In genomic region chr7:2110586-2111396, GRCh38 we compare ENCODE assay signal across 11 cellular contexts.
DNase-seq lines count a peak whose midpoint lies in the region; ATAC-seq and TF ChIP-seq lines count a peak whose summit lies in the region.
"Had no signal": no experiment of that assay in that cellular context is flagged by ENCODE, and none has a peak within 500 bp of the region (broad histone marks: within the 10 kb centered on the region; RNA-seq: fewer than 3 reads in every experiment).

No MANE protein-coding gene starts in this region.

- ATAC-seq in CD8-positive, alpha-beta T cell = peak; percentile 13
- no peak for ATAC-seq in GM21360 (IDR thresholded peaks at IDR 0.05; ENCODE audit: unreplicated experiment)
- ATAC-seq in GM18868 (IDR thresholded peaks at IDR 0.05; ENCODE audit: unreplicated experiment) = no peak

- no peaks in the 10 kb centered on the region for H3K36me3 Mint-ChIP-seq in CD8-positive, alpha-beta T cell

- WGBS in esophagus squamous epithelium, 2 donors = 76 to 78% methylated on average over 7 to 32 of the region's 34 CpGs
- WGBS in trophoblast cell (ENCODE audit: extremely low coverage, insufficient coverage, insufficient read length) = no CpG with 5 or more reads among the region's 34 CpGs

- H3K79me1 ChIP-seq in trophoblast cell (ENCODE audit: low read length) = peaks cover 9% of the 10 kb centered on the region

- no peak overlapping the region for H3K27ac ChIP-seq in CD8-positive, alpha-beta T cell (ENCODE audit: low read depth, low read length)
- H3K27ac ChIP-seq in RWPE1 = peak overlapping the region; percentile 64
- H3K27ac ChIP-seq in esophagus squamous epithelium = peak overlapping the region in 3 of 4 donors; percentile 18 to 56 (median 44)
- H3K27ac ChIP-seq in trophoblast cell (ENCODE audit: low read depth, low read length) = no peak overlapping the region
- H3K27ac ChIP-seq: right lobe of liver, thoracic aorta had no signal

- H4K12ac ChIP-seq in trophoblast cell (ENCODE audit: low read depth, low read length) = no peak overlapping the region

- H3K4me1 ChIP-seq in CD8-positive, alpha-beta T cell (ENCODE audit: insufficient read depth, low read length) = peaks cover 27% of the 10 kb centered on the region
- H3K4me1 ChIP-seq in esophagus squamous epithelium = peaks cover 1 to 59% (median 17%) of the 10 kb centered on the region in 3 donors
- H3K4me1 ChIP-seq in trophoblast cell (ENCODE audit: control insufficient read depth in 1 of 2, insufficient read depth in 2 of 2, low read length in 2 of 2) = peaks cover 25 to 29% of the 10 kb centered on the region in 2 experiments
- H3K4me1 ChIP-seq: right lobe of liver had no signal

- no peak overlapping the region for H2BK5ac ChIP-seq in trophoblast cell (ENCODE audit: low read depth, low read length, poor library complexity)

- no peaks in the 10 kb centered on the region for H3K36me3 ChIP-seq in CD8-positive, alpha-beta T cell (ENCODE audit: insufficient read depth, low read length)
- H3K36me3 ChIP-seq in esophagus squamous epithelium = peaks cover 0 to 16% (median 0%) of the 10 kb centered on the region in 3 donors
- peaks cover 0 to 3% of the 10 kb centered on the region in 2 experiments for H3K36me3 ChIP-seq in trophoblast cell (ENCODE audit: control insufficient read depth in 1 of 2, insufficient read depth in 2 of 2, low read length in 2 of 2)
- H3K36me3 ChIP-seq: right lobe of liver, thoracic aorta had no signal

- no peak overlapping the region for H3K23ac ChIP-seq in trophoblast cell (ENCODE audit: low read length)

- H3K9me3 Mint-ChIP-seq in CD8-positive, alpha-beta T cell = no peaks in the 10 kb centered on the region

- H3K4ac ChIP-seq in trophoblast cell (ENCODE audit: low read depth, low read length) = no peak overlapping the region

- no peak overlapping the region for H3K9ac ChIP-seq in trophoblast cell (ENCODE audit: low read length)

- CTCF ChIA-PET in CD8-positive, alpha-beta T cell (lab: Charles Lee) = interaction anchor here (0.9 to 2.0 kb wide), 3 partner anchors 10 to 61 kb away, joined by 3 to 8 read pairs (median 3); no protein-coding TSS in a partner anchor
- CTCF ChIA-PET in RWPE1 (lab: Yijun Ruan, JAX) = no interaction called here

- H2BK12ac ChIP-seq in trophoblast cell (ENCODE audit: low read length) = peak overlapping the region; percentile 55

- POLR2A ChIA-PET in CD8-positive, alpha-beta T cell (lab: Charles Lee) = interaction anchor here (1.0 kb wide), 1 partner anchor 9 kb away, joined by 4 read pairs; no protein-coding TSS in a partner anchor
- POLR2A ChIA-PET in RWPE1 (lab: Yijun Ruan, JAX; ENCODE audit: low non-redundant PET) = no interaction called here

- H4K91ac ChIP-seq in trophoblast cell (ENCODE audit: low read depth, low read length) = peak overlapping the region; percentile 25

- peak overlapping the region; percentile 40 for H3K14ac ChIP-seq in trophoblast cell (ENCODE audit: low read length)

- intact Hi-C loops in CD8-positive, alpha-beta T cell (cut with DNase I, micrococcal nuclease) = no loop called here
- intact Hi-C loops in esophagus squamous epithelium (cut with DNase I) = no loop called here

- no peak for TF ChIP-seq CTCF in CD8-positive, alpha-beta T cell (IDR thresholded peaks at IDR 0.05)
- TF ChIP-seq CTCF in RWPE1 (conservative IDR thresholded peaks at IDR 0.05; ENCODE audit: low read depth) (no peak), esophagus squamous epithelium (IDR thresholded peaks at IDR 0.05) (no peak)

- TF ChIP-seq POLR2A in esophagus squamous epithelium (IDR thresholded peaks at IDR 0.05) = no peak

- peaks cover 2% of the 10 kb centered on the region for H3K79me2 ChIP-seq in trophoblast cell (ENCODE audit: control insufficient read depth, insufficient read depth, low read length, poor library complexity)

- DNase-seq in CD8-positive, alpha-beta T cell = no peak
- DNase-seq in RWPE1 (ENCODE audit: low spot score) = no peak
- DNase-seq in esophagus squamous epithelium (lab: John Stamatoyannopoulos, UW) = no peak
- DNase-seq in trophoblast cell = no peak
- DNase-seq in SKM-1 (lab: John Stamatoyannopoulos, UW; ENCODE audit: unreplicated experiment) = no peak
- DNase-seq in NCI-H510A (lab: John Stamatoyannopoulos, UW) = no peak
- DNase-seq: KG1, right lobe of liver had no signal

- H3K4me1 Mint-ChIP-seq in CD8-positive, alpha-beta T cell (ENCODE audit: low read depth) = peaks cover 41% of the 10 kb centered on the region

- H3K27ac Mint-ChIP-seq in CD8-positive, alpha-beta T cell = peak overlapping the region; percentile 67

- H3K4me2 ChIP-seq in trophoblast cell (ENCODE audit: low read length) = no peak overlapping the region

- H3K4me3 ChIP-seq in CD8-positive, alpha-beta T cell (ENCODE audit: low read depth, low read length) = no peak overlapping the region
- H3K4me3 ChIP-seq in esophagus squamous epithelium (peak overlapping the region in 1 of 4 donors; percentile 8), trophoblast cell (ENCODE audit: low read depth, low read length) (no peak overlapping the region)
- H3K4me3 ChIP-seq: right lobe of liver, thoracic aorta had no signal

- H3K27me3 Mint-ChIP-seq in CD8-positive, alpha-beta T cell (ENCODE audit: low read depth) = no peaks in the 10 kb centered on the region

- H4K8ac ChIP-seq in trophoblast cell (ENCODE audit: low read depth, low read length) = peak overlapping the region; percentile 6

- peak overlapping the region; percentile 80 for H3K4me3 Mint-ChIP-seq in CD8-positive, alpha-beta T cell

- H2AFZ ChIP-seq in trophoblast cell (ENCODE audit: insufficient read depth, low read length, poor library complexity) = peak overlapping the region; percentile 15

- H3K18ac ChIP-seq in trophoblast cell (ENCODE audit: low read length) = peak overlapping the region; percentile 83

- H2AK5ac ChIP-seq in trophoblast cell (ENCODE audit: low read length) = peak overlapping the region; percentile 16

- no peaks in the 10 kb centered on the region for H3K9me3 ChIP-seq in CD8-positive, alpha-beta T cell (ENCODE audit: low read length)
- H3K9me3 ChIP-seq in esophagus squamous epithelium (no peaks in the 10 kb centered on the region), trophoblast cell (ENCODE audit: insufficient read depth, low read depth, low read length) (no peaks in the 10 kb centered on the region)
- H3K9me3 ChIP-seq: right lobe of liver, thoracic aorta had no signal

- no peaks in the 10 kb centered on the region for H3K27me3 ChIP-seq in CD8-positive, alpha-beta T cell (ENCODE audit: insufficient read depth, low read length)
- H3K27me3 ChIP-seq in esophagus squamous epithelium (no peaks in the 10 kb centered on the region), trophoblast cell (ENCODE audit: insufficient read depth, low read length) (no peaks in the 10 kb centered on the region)
- H3K27me3 ChIP-seq: right lobe of liver had no signal

- H2BK120ac ChIP-seq in trophoblast cell (ENCODE audit: insufficient read depth, low read length, poor library complexity) = no peak overlapping the region

Comparison
In these comparisons a context has a peak if more than half of its experiments do, and no peak if none do; other contexts are left out.
1. H3K27ac ChIP-seq: peak in RWPE1 (single experiment) and esophagus squamous epithelium (3 of 4); none in CD8-positive, alpha-beta T cell (single experiment) and trophoblast cell (single experiment).